18 cellular contexts compared by ENCODE assay signal in genomic region chr1:245654460-245655050, GRCh38.
"Had no signal": no experiment of that assay in that cellular context is flagged by ENCODE, and none has a peak within 500 bp of the region (broad histone marks: within the 10 kb centered on the region; RNA-seq: fewer than 3 reads in every experiment).

No MANE protein-coding gene starts in this region.

- H3K27me3 ChIP-seq: ascending aorta, right atrium auricular region, tibial nerve had no signal

- H3K9me3 Mint-ChIP-seq: activated CD8-positive, alpha-beta T cell treated with anti-CD3 and anti-CD28 coated beads for 36 hours; activated T-cell treated with anti-CD3 and anti-CD28 coated beads, Interleukin-2, amount 50 U/mL, for 24 hours; immature natural killer cell had no signal

- H3K4me3 ChIP-seq: ascending aorta, prostate gland, right atrium auricular region, tibial nerve had no signal

- H3K27ac ChIP-seq: ascending aorta, prostate gland, right atrium auricular region, tibial nerve had no signal

- H3K9me3 ChIP-seq: prostate gland, right atrium auricular region had no signal

- H3K4me1 ChIP-seq: ascending aorta, prostate gland, tibial nerve had no signal

- ATAC-seq: activated CD8-positive, alpha-beta T cell treated with anti-CD3 and anti-CD28 coated beads for 36 hours; esophagus mucosa; stimulated activated naive CD8-positive, alpha-beta T cell treated with anti-CD3 and anti-CD28 coated beads, Interleukin-15, Interleukin-2, amounts not matched to agents 100 U/mL and 50 U/mL, for 24 hours had no signal

- H3K4me3 Mint-ChIP-seq: activated CD8-positive, alpha-beta T cell treated with anti-CD3 and anti-CD28 coated beads for 36 hours; activated naive CD4-positive, alpha-beta T cell treated with anti-CD3 and anti-CD28 coated beads for 36 hours; activated T-cell treated with anti-CD3 and anti-CD28 coated beads, Interleukin-2, amount 50 U/mL, for 24 hours; immature natural killer cell; neural crest cell had no signal

- H3K36me3 ChIP-seq: ascending aorta, prostate gland, right atrium auricular region, tibial nerve had no signal

- H3K36me3 Mint-ChIP-seq: immature natural killer cell had no signal

- H3K27me3 Mint-ChIP-seq: activated CD8-positive, alpha-beta T cell treated with anti-CD3 and anti-CD28 coated beads for 36 hours had no signal

- DNase-seq: activated CD4-positive, alpha-beta T cell treated with anti-CD3 and anti-CD28 coated beads for 48 hours; activated CD4-positive, CD25-positive, alpha-beta regulatory T cell; activated CD8-positive, alpha-beta T cell treated with anti-CD3 and anti-CD28 coated beads for 36 hours; activated naive CD4-positive, alpha-beta T cell treated with anti-CD3 and anti-CD28 coated beads for 36 hours; activated T-cell treated with anti-CD3 and anti-CD28 coated beads, Interleukin-2, amount 50 U/mL, for 24 hours; cerebellar nuclear complex; effector CD4-positive, alpha-beta T cell; foreskin fibroblast; immature natural killer cell; stimulated activated naive CD8-positive, alpha-beta T cell treated with anti-CD3 and anti-CD28 coated beads, Interleukin-15, Interleukin-2, amounts not matched to agents 100 U/mL and 50 U/mL, for 24 hours; T-helper 1 cell; T-helper 9 cell had no signal

- H3K27ac Mint-ChIP-seq: activated CD8-positive, alpha-beta T cell treated with anti-CD3 and anti-CD28 coated beads for 36 hours; activated naive CD4-positive, alpha-beta T cell treated with anti-CD3 and anti-CD28 coated beads for 36 hours; activated T-cell treated with anti-CD3 and anti-CD28 coated beads, Interleukin-2, amount 50 U/mL, for 24 hours; immature natural killer cell had no signal
